ENCODE assay signal across 31 cellular contexts in the genomic region with DNA sequence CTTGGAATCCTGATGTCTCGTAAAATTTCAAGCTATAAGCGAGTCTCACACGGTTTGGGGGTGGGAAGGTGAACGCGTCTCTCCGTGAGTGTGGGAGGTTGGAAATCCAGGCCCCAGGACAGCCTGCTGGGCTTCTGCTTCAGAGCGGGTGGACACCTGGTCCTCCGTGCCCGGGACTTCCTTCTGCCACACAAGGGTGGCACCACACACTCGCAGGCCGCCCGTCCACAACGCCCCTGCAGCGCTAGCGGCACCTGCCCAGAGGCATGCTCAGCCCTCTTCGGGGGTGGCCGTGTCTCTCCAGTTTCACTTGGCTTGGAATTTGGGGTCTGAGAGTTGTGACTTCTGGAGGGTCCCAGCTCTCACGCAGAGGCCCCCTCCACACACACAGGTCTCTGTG.
A peak's percentile ranks its signal among the peaks of the same experiment; 100 is the strongest.
DNase-seq lines count a peak whose midpoint lies in the region; ATAC-seq and TF ChIP-seq lines count a peak whose summit lies in the region.
"Had no signal": no experiment of that assay in that cellular context is flagged by ENCODE, and none has a peak within 500 bp of the region (broad histone marks: within the 10 kb centered on the region; RNA-seq: fewer than 3 reads in every experiment).

No MANE protein-coding gene starts in this region.

- H3K9me3 ChIP-seq in BLaER1 (no peaks in the 10 kb centered on the region), RWPE2 (ENCODE audit: severe bottlenecking) (no peaks in the 10 kb centered on the region), neuronal stem cell (replicated peaks in 1 of 2; ENCODE audit: control insufficient read depth in 2 of 2, insufficient read depth in 1 of 2, low read depth in 1 of 2, low read length in 2 of 2) (no peaks in the 10 kb centered on the region), trophoblast cell (ENCODE audit: insufficient read depth, low read depth, low read length) (peaks cover 7% of the 10 kb centered on the region)
- H3K9me3 ChIP-seq: A549; BE2C; BLaER1 treated with 17β-estradiol and CSF1 and Interleukin-3, amounts not matched to agents 10 nM and 100 nM; Caco-2 had no signal

- H3K27ac ChIP-seq in BLaER1: no peak overlapping the region; the same call in 1 of the 2 replicates
- no peak overlapping the region for H3K27ac ChIP-seq in RWPE2 (ENCODE audit: poor library complexity, severe bottlenecking)
- H3K27ac ChIP-seq in neuronal stem cell (replicated peaks; ENCODE audit: low read length): no peak overlapping the region
- H3K27ac ChIP-seq in trophoblast cell (ENCODE audit: low read depth, low read length): no peak overlapping the region
- H3K27ac ChIP-seq: 22Rv1; A549; BLaER1 treated with 17β-estradiol and CSF1 and Interleukin-3, amounts not matched to agents 10 nM and 100 nM; C4-2B had no signal

- ATAC-seq in RWPE2 (ENCODE audit: low read depth) (no peak), HG03196 (IDR thresholded peaks at IDR 0.05; ENCODE audit: unreplicated experiment) (no peak)
- ATAC-seq: A549; CD8-positive, alpha-beta T cell had no signal

- H4K20me1 ChIP-seq in BLaER1: peaks cover 100% of the 10 kb centered on the region

- TF ChIP-seq CTCF in RWPE2 (IDR thresholded peaks at IDR 0.05; ENCODE audit: poor library complexity, severe bottlenecking): no peak

- H4K8ac ChIP-seq in neuronal stem cell (ENCODE audit: low read depth, low read length) (no peak overlapping the region), trophoblast cell (ENCODE audit: low read depth, low read length) (no peak overlapping the region)

- H3K79me2 ChIP-seq in trophoblast cell (ENCODE audit: control insufficient read depth, insufficient read depth, low read length, poor library complexity): no peaks in the 10 kb centered on the region

- no peaks in the 10 kb centered on the region for H3K27me3 ChIP-seq in BLaER1
- H3K27me3 ChIP-seq in RWPE2 (ENCODE audit: insufficient read depth, poor library complexity, severe bottlenecking): peaks cover 95% of the 10 kb centered on the region
- peaks cover 0 to 33% (median 6%) of the 10 kb centered on the region in 3 experiments for H3K27me3 ChIP-seq in neuronal stem cell (ENCODE audit: control insufficient read depth in 3 of 3, insufficient read depth in 3 of 3, low read depth in 1 of 3, low read length in 3 of 3)
- H3K27me3 ChIP-seq in trophoblast cell (ENCODE audit: insufficient read depth, low read length): no peaks in the 10 kb centered on the region

- H3K18ac ChIP-seq in neuronal stem cell (ENCODE audit: low read length) (no peak overlapping the region), trophoblast cell (ENCODE audit: low read length) (no peak overlapping the region)

- H2BK15ac ChIP-seq in neuronal stem cell (ENCODE audit: low read length): no peak overlapping the region

- H3K4me2 ChIP-seq in BLaER1 (peak overlapping the region; percentile 89), neuronal stem cell (ENCODE audit: insufficient read depth, low read length, poor library complexity, severe bottlenecking) (no peak overlapping the region), trophoblast cell (ENCODE audit: low read length) (no peak overlapping the region)
- H3K4me2 ChIP-seq: A549 had no signal

- H2BK12ac ChIP-seq in neuronal stem cell (ENCODE audit: low read length) (no peak overlapping the region), trophoblast cell (ENCODE audit: low read length) (no peak overlapping the region)

- H4K91ac ChIP-seq in neuronal stem cell (ENCODE audit: low read depth, low read length, poor library complexity): no peak overlapping the region
- H4K91ac ChIP-seq in trophoblast cell (ENCODE audit: low read depth, low read length): no peak overlapping the region

- H3K4ac ChIP-seq in neuronal stem cell (ENCODE audit: low read length): no peak overlapping the region
- H3K4ac ChIP-seq in trophoblast cell (ENCODE audit: low read depth, low read length): no peak overlapping the region

- WGBS in neuronal stem cell (ENCODE audit: extremely low coverage in 2 of 2, insufficient read length in 2 of 2, insufficient replicate concordance in 1 of 2), 2 donors: no CpG with 5 or more reads among the region's 18 CpGs
- WGBS in trophoblast cell (ENCODE audit: extremely low coverage, insufficient coverage, insufficient read length): no CpG with 5 or more reads among the region's 18 CpGs

- H3K23ac ChIP-seq in neuronal stem cell (ENCODE audit: low read depth, low read length, poor library complexity) (no peak overlapping the region), trophoblast cell (ENCODE audit: low read length) (no peak overlapping the region)

- H3K79me1 ChIP-seq in neuronal stem cell (ENCODE audit: low read depth, low read length) (no peaks in the 10 kb centered on the region), trophoblast cell (ENCODE audit: low read length) (no peaks in the 10 kb centered on the region)

- no peak overlapping the region for H3K4me3 ChIP-seq in BLaER1
- no peak overlapping the region for H3K4me3 ChIP-seq in RWPE2 (ENCODE audit: severe bottlenecking)
- H3K4me3 ChIP-seq in neuronal stem cell (ENCODE audit: low read length in 2 of 2): peak overlapping the region in 1 of 2 donors; percentile 32
- peak overlapping the region; percentile 37 for H3K4me3 ChIP-seq in trophoblast cell (ENCODE audit: low read depth, low read length)
- H3K4me3 ChIP-seq: A549; BLaER1 treated with 17β-estradiol and CSF1 and Interleukin-3, amounts not matched to agents 10 nM and 100 nM had no signal

- no peak overlapping the region for H2BK120ac ChIP-seq in neuronal stem cell (ENCODE audit: low read depth, low read length)
- no peak overlapping the region for H2BK120ac ChIP-seq in trophoblast cell (ENCODE audit: insufficient read depth, low read length, poor library complexity)

- H2AK5ac ChIP-seq in neuronal stem cell (ENCODE audit: low read depth, low read length) (peak overlapping the region; percentile 15), trophoblast cell (ENCODE audit: low read length) (no peak overlapping the region)

- H3K14ac ChIP-seq in neuronal stem cell (ENCODE audit: low read length): no peak overlapping the region
- no peak overlapping the region for H3K14ac ChIP-seq in trophoblast cell (ENCODE audit: low read length)

- H4K12ac ChIP-seq in trophoblast cell (ENCODE audit: low read depth, low read length): no peak overlapping the region

- H2AFZ ChIP-seq in neuronal stem cell (ENCODE audit: low read length) (no peak overlapping the region), trophoblast cell (ENCODE audit: insufficient read depth, low read length, poor library complexity) (no peak overlapping the region)

- H3K36me3 ChIP-seq in BLaER1: peaks cover 91% of the 10 kb centered on the region
- H3K36me3 ChIP-seq in RWPE2 (ENCODE audit: low read depth): no peaks in the 10 kb centered on the region
- H3K36me3 ChIP-seq in neuronal stem cell (replicated peaks in 1 of 2; ENCODE audit: control insufficient read depth in 2 of 2, insufficient read depth in 2 of 2, low read length in 2 of 2): no peaks in the 10 kb centered on the region
- H3K36me3 ChIP-seq in trophoblast cell (ENCODE audit: control insufficient read depth in 1 of 2, insufficient read depth in 2 of 2, low read length in 2 of 2): no peaks in the 10 kb centered on the region
- H3K36me3 ChIP-seq: BE2C had no signal

- H3K9ac ChIP-seq in BLaER1 (no peak overlapping the region), neuronal stem cell (ENCODE audit: low read depth, low read length, poor library complexity) (no peak overlapping the region), trophoblast cell (ENCODE audit: low read length) (no peak overlapping the region)
- H3K9ac ChIP-seq: BLaER1 treated with 17β-estradiol and CSF1 and Interleukin-3, amounts not matched to agents 10 nM and 100 nM had no signal

- H3K4me1 ChIP-seq in BLaER1 (peaks cover 96% of the 10 kb centered on the region), RWPE2 (ENCODE audit: insufficient read depth, poor library complexity, severe bottlenecking) (no peaks in the 10 kb centered on the region), neuronal stem cell (ENCODE audit: control insufficient read depth in 2 of 2, insufficient read depth in 1 of 2, low read depth in 1 of 2, low read length in 2 of 2) (peaks cover 0 to 2% of the 10 kb centered on the region in 2 donors), trophoblast cell (ENCODE audit: control insufficient read depth in 1 of 2, insufficient read depth in 2 of 2, low read length in 2 of 2) (no peaks in the 10 kb centered on the region)
- H3K4me1 ChIP-seq: A549, BE2C, Caco-2 had no signal

- DNase-seq in RWPE2 (ENCODE audit: low spot score): peak; percentile 86
- no peak for DNase-seq in neuronal stem cell (ENCODE audit: low spot score)
- no peak for DNase-seq in trophoblast cell
- DNase-seq in activated CD4-positive, alpha-beta T cell treated with anti-CD3 and anti-CD28 coated beads, Interleukin-2, amount 50 U/mL, for 48 hours: no peak
- DNase-seq in DMS79 treated with DMSO at 0.1 percent for 48 hours (lab: John Stamatoyannopoulos, UW): no peak
- no peak for DNase-seq in NCI-H226
- DNase-seq: 8988T; ACHN; AML-193; BE2C; C1 segment of cervical spinal cord; Caco-2; Calu3; CD4-positive, alpha-beta memory T cell; CD4-positive, alpha-beta T cell; CD4-positive, CD25-positive, alpha-beta regulatory T cell; CD8-positive, alpha-beta memory T cell; CD8-positive, alpha-beta T cell; COR-L47; DMS 273 treated with DMSO at 0.1 percent for 48 hours; DMS153; DMS53; DMS79; DND-41; EL had no signal

- H2BK5ac ChIP-seq in neuronal stem cell (ENCODE audit: low read length) (no peak overlapping the region), trophoblast cell (ENCODE audit: low read depth, low read length, poor library complexity) (no peak overlapping the region)
